36 cellular contexts compared by ENCODE assay signal in the genomic region with DNA sequence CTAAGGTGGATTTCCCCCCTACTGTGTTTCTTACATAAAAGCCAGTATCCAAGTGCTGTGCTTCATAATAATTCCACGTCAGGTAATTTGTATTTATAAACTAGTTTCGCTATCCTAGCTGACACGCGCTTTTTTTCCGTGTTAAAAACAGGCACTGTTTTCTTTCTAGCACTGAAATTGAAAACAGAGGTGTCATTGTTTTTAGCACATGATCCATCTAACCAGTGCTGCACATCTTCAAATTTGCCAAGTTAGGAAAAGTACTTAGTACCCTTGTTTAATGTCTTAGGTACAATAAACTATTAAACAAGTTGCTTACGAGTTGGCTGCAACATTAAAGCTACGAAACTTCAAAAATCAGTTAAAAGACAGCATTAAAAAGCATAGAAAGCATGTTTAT.
"Had no signal": no experiment of that assay in that cellular context is flagged by ENCODE, and none has a peak within 500 bp of the region (broad histone marks: within the 10 kb centered on the region; RNA-seq: fewer than 3 reads in every experiment).

No MANE protein-coding gene starts in this region.

- ATAC-seq: activated CD8-positive, alpha-beta T cell treated with anti-CD3 and anti-CD28 coated beads for 36 hours; PC-3; SK-N-SH treated with all-trans-retinoic acid at 6 μM for 48 hours; T-cell had no signal

- H3K27me3 ChIP-seq: brain microvascular endothelial cell, cardiac muscle cell, MG63, Peyer's patch, SJSA1 had no signal

- H3K27ac ChIP-seq: brain microvascular endothelial cell, cardiac muscle cell, Peyer's patch, SJSA1, VCaP had no signal

- H3K4me1 ChIP-seq: Peyer's patch, SJSA1 had no signal

- H3K36me3 ChIP-seq: brain microvascular endothelial cell, cardiac muscle cell, MG63, SJSA1 had no signal

- H3K4me3 ChIP-seq: cardiac muscle cell, MG63, Peyer's patch, SJSA1 had no signal

- DNase-seq: activated CD4-positive, alpha-beta T cell treated with anti-CD3 and anti-CD28 coated beads, Interleukin-2, amount 10 ng/mL, durations not matched to agents 24 days and 14 days; activated CD4-positive, alpha-beta T cell treated with anti-CD3 and anti-CD28 coated beads, Interleukin-2, amount 50 U/mL, for 4 hours; activated CD8-positive, alpha-beta T cell treated with anti-CD3 and anti-CD28 coated beads for 36 hours; activated effector memory CD4-positive, alpha-beta T cell treated with anti-CD3 and anti-CD28 coated beads, Interleukin-2, amount 50 U/mL, for 16 hours; activated naive CD4-positive, alpha-beta T cell; activated naive CD4-positive, alpha-beta T cell treated with anti-CD3 and anti-CD28 coated beads, Interleukin-2, amount 50 U/mL, for 16 hours; activated naive CD8-positive, alpha-beta T cell treated with anti-CD3 and anti-CD28 coated beads for 36 hours; activated T-cell treated with anti-CD3 and anti-CD28 coated beads, Interleukin-2, amount 50 U/mL, for 1 hour; activated T-cell treated with anti-CD3 and anti-CD28 coated beads, Interleukin-2, amount 50 U/mL, for 72 hours; amniotic stem cell; aorta; brain microvascular endothelial cell; Kasumi-1; KG1; MG63; NCI-H1092; NCI-H1436 treated with DMSO at 0.1 percent for 48 hours; NCI-H1694 treated with DMSO at 0.1 percent for 48 hours; NCI-H2029; NCI-H2107; NCI-H2171; NCI-H510A; NCI-H526; NCI-H748 treated with DMSO at 0.1 percent for 48 hours; NK-92 treated with Interleukin-12 subunit alpha and Interleukin-12 subunit beta, amount 100 ng/mL, for 24 hours; PC-3; Peyer's patch; RPMI8226; SHP77 treated with DMSO at 0.1 percent for 48 hours; T-cell; T-helper 2 cell; T-helper 9 cell had no signal

- H3K9me3 ChIP-seq: MG63, Peyer's patch, SJSA1 had no signal
